ENCODE assay signal across 1 cellular context in the genomic region with DNA sequence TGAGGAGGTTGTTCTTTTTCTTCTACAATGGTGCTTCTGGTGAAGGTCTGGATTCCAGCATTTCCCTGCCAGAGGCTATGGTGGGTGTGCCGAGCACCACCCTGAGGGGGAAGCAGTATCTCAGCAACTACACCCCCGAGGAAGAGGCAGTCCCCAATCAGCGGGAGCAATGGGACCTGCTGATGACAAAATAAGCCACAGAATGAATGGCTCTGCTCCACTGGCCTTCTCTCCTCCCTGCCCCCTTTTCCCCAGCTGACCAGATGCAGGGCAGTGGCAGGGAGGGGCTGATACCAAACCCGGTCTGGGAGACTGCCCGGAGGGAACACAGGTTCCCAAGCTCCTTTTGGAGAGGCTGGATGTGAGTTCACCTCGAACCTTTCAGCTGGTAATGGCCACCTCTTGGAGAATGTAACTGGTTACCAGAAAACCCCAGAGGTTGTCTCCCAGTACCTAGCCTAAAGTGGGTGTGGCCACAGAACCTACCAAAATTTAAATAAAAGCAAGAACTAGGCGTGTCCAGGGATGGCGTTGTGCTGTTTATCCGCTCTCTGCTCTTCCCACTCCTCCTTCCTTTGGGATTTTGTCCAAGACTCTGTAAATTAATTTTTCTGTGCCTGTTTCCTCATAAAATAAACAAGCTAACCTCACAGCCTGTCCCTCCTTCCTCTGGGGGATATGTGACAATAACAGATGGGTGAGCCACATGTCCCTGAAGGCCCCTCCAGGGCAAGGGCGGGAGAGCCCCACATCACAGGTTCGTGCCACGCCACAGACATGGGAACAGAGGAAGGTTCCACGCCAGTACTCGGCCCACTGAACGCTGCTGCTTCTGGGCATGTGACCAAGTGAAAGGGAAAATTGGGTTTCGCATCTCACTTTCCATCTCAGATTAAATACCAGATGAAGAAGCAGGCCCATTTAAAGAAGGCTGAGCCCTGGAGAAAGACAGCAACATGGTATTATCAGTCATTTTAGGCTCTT.
TF ChIP-seq lines count a peak whose summit lies in the region.

No MANE protein-coding gene starts in this region.

TF ChIP-seq in GM12878, 131 proteins besides CTCF, POLR2A, EP300 and RAD21 (continued from another document and continues in another):
- TF ChIP-seq, protein P1, sequence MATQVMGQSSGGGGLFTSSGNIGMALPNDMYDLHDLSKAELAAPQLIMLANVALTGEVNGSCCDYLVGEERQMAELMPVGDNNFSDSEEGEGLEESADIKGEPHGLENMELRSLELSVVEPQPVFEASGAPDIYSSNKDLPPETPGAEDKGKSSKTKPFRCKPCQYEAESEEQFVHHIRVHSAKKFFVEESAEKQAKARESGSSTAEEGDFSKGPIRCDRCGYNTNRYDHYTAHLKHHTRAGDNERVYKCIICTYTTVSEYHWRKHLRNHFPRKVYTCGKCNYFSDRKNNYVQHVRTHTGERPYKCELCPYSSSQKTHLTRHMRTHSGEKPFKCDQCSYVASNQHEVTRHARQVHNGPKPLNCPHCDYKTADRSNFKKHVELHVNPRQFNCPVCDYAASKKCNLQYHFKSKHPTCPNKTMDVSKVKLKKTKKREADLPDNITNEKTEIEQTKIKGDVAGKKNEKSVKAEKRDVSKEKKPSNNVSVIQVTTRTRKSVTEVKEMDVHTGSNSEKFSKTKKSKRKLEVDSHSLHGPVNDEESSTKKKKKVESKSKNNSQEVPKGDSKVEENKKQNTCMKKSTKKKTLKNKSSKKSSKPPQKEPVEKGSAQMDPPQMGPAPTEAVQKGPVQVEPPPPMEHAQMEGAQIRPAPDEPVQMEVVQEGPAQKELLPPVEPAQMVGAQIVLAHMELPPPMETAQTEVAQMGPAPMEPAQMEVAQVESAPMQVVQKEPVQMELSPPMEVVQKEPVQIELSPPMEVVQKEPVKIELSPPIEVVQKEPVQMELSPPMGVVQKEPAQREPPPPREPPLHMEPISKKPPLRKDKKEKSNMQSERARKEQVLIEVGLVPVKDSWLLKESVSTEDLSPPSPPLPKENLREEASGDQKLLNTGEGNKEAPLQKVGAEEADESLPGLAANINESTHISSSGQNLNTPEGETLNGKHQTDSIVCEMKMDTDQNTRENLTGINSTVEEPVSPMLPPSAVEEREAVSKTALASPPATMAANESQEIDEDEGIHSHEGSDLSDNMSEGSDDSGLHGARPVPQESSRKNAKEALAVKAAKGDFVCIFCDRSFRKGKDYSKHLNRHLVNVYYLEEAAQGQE (IDR thresholded peaks at IDR 0.05; ENCODE audit: low read depth, low read length), result no peak
- TF ChIP-seq, protein P2, sequence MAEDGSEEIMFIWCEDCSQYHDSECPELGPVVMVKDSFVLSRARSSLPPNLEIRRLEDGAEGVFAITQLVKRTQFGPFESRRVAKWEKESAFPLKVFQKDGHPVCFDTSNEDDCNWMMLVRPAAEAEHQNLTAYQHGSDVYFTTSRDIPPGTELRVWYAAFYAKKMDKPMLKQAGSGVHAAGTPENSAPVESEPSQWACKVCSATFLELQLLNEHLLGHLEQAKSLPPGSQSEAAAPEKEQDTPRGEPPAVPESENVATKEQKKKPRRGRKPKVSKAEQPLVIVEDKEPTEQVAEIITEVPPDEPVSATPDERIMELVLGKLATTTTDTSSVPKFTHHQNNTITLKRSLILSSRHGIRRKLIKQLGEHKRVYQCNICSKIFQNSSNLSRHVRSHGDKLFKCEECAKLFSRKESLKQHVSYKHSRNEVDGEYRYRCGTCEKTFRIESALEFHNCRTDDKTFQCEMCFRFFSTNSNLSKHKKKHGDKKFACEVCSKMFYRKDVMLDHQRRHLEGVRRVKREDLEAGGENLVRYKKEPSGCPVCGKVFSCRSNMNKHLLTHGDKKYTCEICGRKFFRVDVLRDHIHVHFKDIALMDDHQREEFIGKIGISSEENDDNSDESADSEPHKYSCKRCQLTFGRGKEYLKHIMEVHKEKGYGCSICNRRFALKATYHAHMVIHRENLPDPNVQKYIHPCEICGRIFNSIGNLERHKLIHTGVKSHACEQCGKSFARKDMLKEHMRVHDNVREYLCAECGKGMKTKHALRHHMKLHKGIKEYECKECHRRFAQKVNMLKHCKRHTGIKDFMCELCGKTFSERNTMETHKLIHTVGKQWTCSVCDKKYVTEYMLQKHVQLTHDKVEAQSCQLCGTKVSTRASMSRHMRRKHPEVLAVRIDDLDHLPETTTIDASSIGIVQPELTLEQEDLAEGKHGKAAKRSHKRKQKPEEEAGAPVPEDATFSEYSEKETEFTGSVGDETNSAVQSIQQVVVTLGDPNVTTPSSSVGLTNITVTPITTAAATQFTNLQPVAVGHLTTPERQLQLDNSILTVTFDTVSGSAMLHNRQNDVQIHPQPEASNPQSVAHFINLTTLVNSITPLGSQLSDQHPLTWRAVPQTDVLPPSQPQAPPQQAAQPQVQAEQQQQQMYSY (CRISPR knock-in tag; IDR thresholded peaks at IDR 0.05), result no peak
- peak; percentile 67; the same call in 1 of the 2 replicates for TF ChIP-seq FOXK2 (IDR thresholded peaks at IDR 0.05)
- TF ChIP-seq HDGF (IDR thresholded peaks at IDR 0.05), result 0 out of 2 replicates have a peak, but pooled peaks have one; percentile 28
- TF ChIP-seq KDM1A (IDR thresholded peaks at IDR 0.05; ENCODE audit: borderline replicate concordance), result no peak
- no peak for TF ChIP-seq KLF5 (IDR thresholded peaks at IDR 0.05; ENCODE audit: partially characterized antibody)
- TF ChIP-seq ZZZ3 (IDR thresholded peaks at IDR 0.05; ENCODE audit: control insufficient read depth, insufficient read length, low read depth), result no peak
- TF ChIP-seq KAT2A (conservative IDR thresholded peaks at IDR 0.05; ENCODE audit: control insufficient read depth, low read depth, low read length), result no peak
- TF ChIP-seq NKRF (conservative IDR thresholded peaks at IDR 0.05), result no peak
- 0 out of 2 replicates have a peak, but pooled peaks have one; percentile 7 for TF ChIP-seq JUNB (IDR thresholded peaks at IDR 0.05)
- no peak for TF ChIP-seq NR2C2 (IDR thresholded peaks at IDR 0.05; ENCODE audit: borderline replicate concordance, control insufficient read depth, insufficient read length, low read depth)
- no peak for TF ChIP-seq CBX5 (IDR thresholded peaks at IDR 0.05; ENCODE audit: low read depth)
- TF ChIP-seq MTA3 (IDR thresholded peaks at IDR 0.05; ENCODE audit: borderline replicate concordance, low read length), result no peak
- no peak for TF ChIP-seq WRNIP1 (IDR thresholded peaks at IDR 0.05; ENCODE audit: borderline replicate concordance, low read depth, low read length)
- TF ChIP-seq MAX (IDR thresholded peaks at IDR 0.05; ENCODE audit: low read depth, low read length), result peak; percentile 82
- peak; percentile 98 for TF ChIP-seq IKZF1 (conservative IDR thresholded peaks at IDR 0.05)
- peak; percentile 67 for TF ChIP-seq SMAD1 (IDR thresholded peaks at IDR 0.05; ENCODE audit: low read depth, partially characterized antibody)
- TF ChIP-seq ZNF384 (IDR thresholded peaks at IDR 0.05; ENCODE audit: borderline replicate concordance, low read depth, low read length), result no peak
- TF ChIP-seq, protein P3, sequence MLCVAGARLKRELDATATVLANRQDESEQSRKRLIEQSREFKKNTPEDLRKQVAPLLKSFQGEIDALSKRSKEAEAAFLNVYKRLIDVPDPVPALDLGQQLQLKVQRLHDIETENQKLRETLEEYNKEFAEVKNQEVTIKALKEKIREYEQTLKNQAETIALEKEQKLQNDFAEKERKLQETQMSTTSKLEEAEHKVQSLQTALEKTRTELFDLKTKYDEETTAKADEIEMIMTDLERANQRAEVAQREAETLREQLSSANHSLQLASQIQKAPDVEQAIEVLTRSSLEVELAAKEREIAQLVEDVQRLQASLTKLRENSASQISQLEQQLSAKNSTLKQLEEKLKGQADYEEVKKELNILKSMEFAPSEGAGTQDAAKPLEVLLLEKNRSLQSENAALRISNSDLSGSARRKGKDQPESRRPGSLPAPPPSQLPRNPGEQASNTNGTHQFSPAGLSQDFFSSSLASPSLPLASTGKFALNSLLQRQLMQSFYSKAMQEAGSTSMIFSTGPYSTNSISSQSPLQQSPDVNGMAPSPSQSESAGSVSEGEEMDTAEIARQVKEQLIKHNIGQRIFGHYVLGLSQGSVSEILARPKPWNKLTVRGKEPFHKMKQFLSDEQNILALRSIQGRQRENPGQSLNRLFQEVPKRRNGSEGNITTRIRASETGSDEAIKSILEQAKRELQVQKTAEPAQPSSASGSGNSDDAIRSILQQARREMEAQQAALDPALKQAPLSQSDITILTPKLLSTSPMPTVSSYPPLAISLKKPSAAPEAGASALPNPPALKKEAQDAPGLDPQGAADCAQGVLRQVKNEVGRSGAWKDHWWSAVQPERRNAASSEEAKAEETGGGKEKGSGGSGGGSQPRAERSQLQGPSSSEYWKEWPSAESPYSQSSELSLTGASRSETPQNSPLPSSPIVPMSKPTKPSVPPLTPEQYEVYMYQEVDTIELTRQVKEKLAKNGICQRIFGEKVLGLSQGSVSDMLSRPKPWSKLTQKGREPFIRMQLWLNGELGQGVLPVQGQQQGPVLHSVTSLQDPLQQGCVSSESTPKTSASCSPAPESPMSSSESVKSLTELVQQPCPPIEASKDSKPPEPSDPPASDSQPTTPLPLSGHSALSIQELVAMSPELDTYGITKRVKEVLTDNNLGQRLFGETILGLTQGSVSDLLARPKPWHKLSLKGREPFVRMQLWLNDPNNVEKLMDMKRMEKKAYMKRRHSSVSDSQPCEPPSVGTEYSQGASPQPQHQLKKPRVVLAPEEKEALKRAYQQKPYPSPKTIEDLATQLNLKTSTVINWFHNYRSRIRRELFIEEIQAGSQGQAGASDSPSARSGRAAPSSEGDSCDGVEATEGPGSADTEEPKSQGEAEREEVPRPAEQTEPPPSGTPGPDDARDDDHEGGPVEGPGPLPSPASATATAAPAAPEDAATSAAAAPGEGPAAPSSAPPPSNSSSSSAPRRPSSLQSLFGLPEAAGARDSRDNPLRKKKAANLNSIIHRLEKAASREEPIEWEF (IDR thresholded peaks at IDR 0.05; ENCODE audit: insufficient replicate concordance, low read depth, low read length), result peak; percentile 15
- TF ChIP-seq ATF3 (IDR thresholded peaks at IDR 0.05; ENCODE audit: borderline replicate concordance, extremely low read depth, low read depth, low read length), result no peak
- no peak for TF ChIP-seq SUPT20H (IDR thresholded peaks at IDR 0.05; ENCODE audit: borderline replicate concordance, control insufficient read depth, low read depth, low read length)
- no peak for TF ChIP-seq TCF7 (IDR thresholded peaks at IDR 0.05; ENCODE audit: borderline replicate concordance)
- peak; percentile 90 for TF ChIP-seq BACH1 (IDR thresholded peaks at IDR 0.05; ENCODE audit: borderline replicate concordance)
- TF ChIP-seq, protein P4, sequence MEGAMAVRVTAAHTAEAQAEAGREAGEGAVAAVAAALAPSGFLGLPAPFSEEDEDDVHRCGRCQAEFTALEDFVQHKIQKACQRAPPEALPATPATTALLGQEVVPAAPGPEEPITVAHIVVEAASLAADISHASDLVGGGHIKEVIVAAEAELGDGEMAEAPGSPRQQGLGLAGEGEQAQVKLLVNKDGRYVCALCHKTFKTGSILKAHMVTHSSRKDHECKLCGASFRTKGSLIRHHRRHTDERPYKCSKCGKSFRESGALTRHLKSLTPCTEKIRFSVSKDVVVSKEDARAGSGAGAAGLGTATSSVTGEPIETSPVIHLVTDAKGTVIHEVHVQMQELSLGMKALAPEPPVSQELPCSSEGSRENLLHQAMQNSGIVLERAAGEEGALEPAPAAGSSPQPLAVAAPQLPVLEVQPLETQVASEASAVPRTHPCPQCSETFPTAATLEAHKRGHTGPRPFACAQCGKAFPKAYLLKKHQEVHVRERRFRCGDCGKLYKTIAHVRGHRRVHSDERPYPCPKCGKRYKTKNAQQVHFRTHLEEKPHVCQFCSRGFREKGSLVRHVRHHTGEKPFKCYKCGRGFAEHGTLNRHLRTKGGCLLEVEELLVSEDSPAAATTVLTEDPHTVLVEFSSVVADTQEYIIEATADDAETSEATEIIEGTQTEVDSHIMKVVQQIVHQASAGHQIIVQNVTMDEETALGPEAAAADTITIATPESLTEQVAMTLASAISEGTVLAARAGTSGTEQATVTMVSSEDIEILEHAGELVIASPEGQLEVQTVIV (IDR thresholded peaks at IDR 0.05; ENCODE audit: borderline replicate concordance, partially characterized antibody), result no peak
- peak; percentile 82 for TF ChIP-seq USF2 (IDR thresholded peaks at IDR 0.05; ENCODE audit: borderline replicate concordance, low read depth, low read length)
- TF ChIP-seq SUZ12 (IDR thresholded peaks at IDR 0.05; ENCODE audit: unreplicated experiment), result no peak
- TF ChIP-seq FOXM1 (IDR thresholded peaks at IDR 0.05; ENCODE audit: low read depth, low read length), result peak; percentile 79
- no peak for TF ChIP-seq SREBF1 (IDR thresholded peaks at IDR 0.05; ENCODE audit: low read length)
- peak; percentile 26; the same call in 1 of the 2 replicates for TF ChIP-seq MLLT1 (IDR thresholded peaks at IDR 0.05)
- TF ChIP-seq SIN3A (IDR thresholded peaks at IDR 0.05; ENCODE audit: low read depth, low read length), result no peak
